5 cellular contexts compared by ENCODE assay signal in the genomic region with DNA sequence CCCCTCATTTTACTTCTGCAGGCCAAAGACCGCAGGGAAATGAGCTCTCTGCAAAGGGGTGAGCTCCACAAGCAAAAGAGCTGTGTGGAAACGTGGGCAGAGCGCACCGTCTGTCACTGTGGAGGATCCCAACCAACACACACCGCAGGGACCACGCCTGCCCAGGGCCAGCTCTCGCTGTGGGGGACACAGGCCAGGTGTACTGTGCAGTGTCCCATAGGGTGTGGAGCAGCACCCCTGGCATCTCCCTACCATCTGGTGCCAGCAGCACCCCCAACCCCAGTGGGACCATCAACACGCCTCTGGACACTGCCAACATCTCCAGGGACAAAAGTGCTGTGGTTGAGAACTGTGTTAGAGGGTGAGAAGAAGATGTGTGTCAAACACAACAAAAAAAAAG. TPM values are rescaled to one million over a fixed set of nuclear protein-coding genes. Genes with fewer than 3 reads are reported as not detected.
DNase-seq lines count a peak whose midpoint lies in the region; ATAC-seq and TF ChIP-seq lines count a peak whose summit lies in the region.
"Not testable (repeated sequence)": the region's sequence is repeated elsewhere in the genome, so short reads cannot be mapped to it uniquely, and the experiment has no call there.

No MANE protein-coding gene starts in this region.

- H3K9me3 Mint-ChIP-seq in effector memory CD8-positive, alpha-beta T cell = peaks cover 11 to 15% of the 10 kb centered on the region in 2 donors
- not testable (repeated sequence) for H3K9me3 Mint-ChIP-seq in stimulated activated memory B cell treated with anti-CD40 and anti-IgM and Interleukin-4, amounts not matched to agents 10 μg/mL and 1 μg/mL and 100 μg/mL, for 72 hours

- peaks cover 14% of the 10 kb centered on the region for H3K36me3 Mint-ChIP-seq in T-helper 17 cell (ENCODE audit: low read depth)
- H3K36me3 Mint-ChIP-seq in effector memory CD8-positive, alpha-beta T cell (ENCODE audit: insufficient read depth) = peaks cover 80% of the 10 kb centered on the region
- H3K36me3 Mint-ChIP-seq in stimulated activated memory B cell treated with anti-CD40 and anti-IgM and Interleukin-4, amounts not matched to agents 10 μg/mL and 1 μg/mL and 100 μg/mL, for 72 hours = peaks cover 73% of the 10 kb centered on the region

- not testable (repeated sequence) for H3K4me3 ChIP-seq in left lung

- H3K9me3 ChIP-seq in T-helper 17 cell (ENCODE audit: control insufficient read depth, low read length, poor library complexity, severe bottlenecking); left lung: not testable (repeated sequence)

- not testable (repeated sequence) for H3K4me3 Mint-ChIP-seq in T-helper 17 cell; effector memory CD8-positive, alpha-beta T cell; stimulated activated memory B cell treated with anti-CD40 and anti-IgM and Interleukin-4, amounts not matched to agents 10 μg/mL and 1 μg/mL and 100 μg/mL, for 72 hours

- intact Hi-C loops in left lung (cut with DNase I) = not testable (repeated sequence)

- peaks cover 17% of the 10 kb centered on the region for H3K4me1 Mint-ChIP-seq in T-helper 17 cell
- H3K4me1 Mint-ChIP-seq in effector memory CD8-positive, alpha-beta T cell (ENCODE audit: low read depth in 2 of 2) = peaks cover 17 to 31% of the 10 kb centered on the region in 2 donors
- H3K4me1 Mint-ChIP-seq in stimulated activated memory B cell treated with anti-CD40 and anti-IgM and Interleukin-4, amounts not matched to agents 10 μg/mL and 1 μg/mL and 100 μg/mL, for 72 hours = peaks cover 18% of the 10 kb centered on the region

- not testable (repeated sequence) for H3K4me1 ChIP-seq in left lung

- TF ChIP-seq CTCF in left lung (IDR thresholded peaks at IDR 0.05); omental fat pad (IDR thresholded peaks at IDR 0.05): not testable (repeated sequence)

- H3K27me3 ChIP-seq in left lung = not testable (repeated sequence)

- not testable (repeated sequence) for ATAC-seq in T-helper 17 cell
- peak; percentile 25 for ATAC-seq in effector memory CD8-positive, alpha-beta T cell (replicated peaks)
- ATAC-seq in left lung (peak; percentile 11), omental fat pad (ENCODE audit: low FRiP score) (peak; percentile 19)
- peak; percentile 66 for ATAC-seq in stimulated activated memory B cell treated with anti-CD40 and anti-IgM and Interleukin-4, amounts not matched to agents 10 μg/mL and 1 μg/mL and 100 μg/mL, for 72 hours

- not testable (repeated sequence) for DNase-seq in T-helper 17 cell; effector memory CD8-positive, alpha-beta T cell; left lung; omental fat pad (ENCODE audit: low spot score)

- H3K27me3 Mint-ChIP-seq in T-helper 17 cell; effector memory CD8-positive, alpha-beta T cell; stimulated activated memory B cell treated with anti-CD40 and anti-IgM and Interleukin-4, amounts not matched to agents 10 μg/mL and 1 μg/mL and 100 μg/mL, for 72 hours: not testable (repeated sequence)

- H3K27ac Mint-ChIP-seq in T-helper 17 cell = peak overlapping the region; percentile 82
- H3K27ac Mint-ChIP-seq in effector memory CD8-positive, alpha-beta T cell; stimulated activated memory B cell treated with anti-CD40 and anti-IgM and Interleukin-4, amounts not matched to agents 10 μg/mL and 1 μg/mL and 100 μg/mL, for 72 hours: not testable (repeated sequence)

- H3K27ac ChIP-seq in left lung = not testable (repeated sequence)

- peaks cover under 1 to 82% of the 10 kb centered on the region in 2 donors for H3K36me3 ChIP-seq in left lung

RNA-seq across cellular contexts. Expression of a gene that starts 13.9 kb away (rescaled TPM):
- total RNA-seq in T-helper 17 cell (100 to 1,000 TPM; 179 to 200 TPM), left lung (10 to 100 TPM; 37.9 to 40.8 TPM), omental fat pad (10 to 100 TPM; 24.0 to 53.2 (median 36.7) TPM)

RNA-seq across cellular contexts. Expression of a gene that starts 14.0 kb away (rescaled TPM):
- total RNA-seq in T-helper 17 cell (1 to 10 TPM; 1.0 to 2.6 TPM), left lung (1 to 10 TPM; 4.3 to 4.5 TPM), omental fat pad (1 to 10 TPM in 1 of 4 donors, under 1 TPM in 3; 0.79 to 3.0 (median 0.93) TPM)

RNA-seq across cellular contexts. Expression of a gene that starts 27.9 kb away (rescaled TPM):
- total RNA-seq in T-helper 17 cell = 10 to 100 TPM; 27.7 to 37.1 TPM
- 10 to 100 TPM; 14.6 to 34.9 TPM for total RNA-seq in left lung
- total RNA-seq in omental fat pad = 1 to 10 TPM; 2.4 to 5.8 (median 4.8) TPM
